Comparison of ENCODE assay signal across 9 cellular contexts in the genomic region with DNA sequence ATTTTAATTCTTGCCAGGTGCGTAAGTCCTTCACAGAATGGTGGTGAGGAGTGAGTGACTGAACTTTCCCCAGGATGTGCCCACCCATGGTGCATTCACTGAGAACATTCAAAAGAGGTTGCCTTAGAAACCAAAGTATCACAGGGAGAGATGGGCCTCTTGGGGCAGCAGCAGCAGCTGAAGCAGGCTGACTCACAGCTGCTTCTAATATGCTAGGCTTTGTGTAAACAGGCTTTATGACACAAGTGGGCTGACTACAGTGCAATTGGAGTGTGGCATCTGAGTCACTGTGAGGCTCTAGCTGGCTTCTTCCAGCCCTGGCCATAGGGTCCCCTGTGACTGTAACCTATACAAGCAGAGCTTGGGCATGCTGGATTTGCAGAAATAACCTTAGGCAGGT. TPM values are rescaled to one million over a fixed set of nuclear protein-coding genes. Genes with fewer than 3 reads are reported as not detected.
A peak's percentile ranks its signal among the peaks of the same experiment; 100 is the strongest.
DNase-seq lines count a peak whose midpoint lies in the region; ATAC-seq, FAIRE-seq and TF ChIP-seq lines count a peak whose summit lies in the region.
"Had no signal": no experiment of that assay in that cellular context is flagged by ENCODE, and none has a peak within 500 bp of the region (broad histone marks: within the 10 kb centered on the region; RNA-seq: fewer than 3 reads in every experiment).

No MANE protein-coding gene starts in this region.

- H3K27ac Mint-ChIP-seq in naive thymus-derived CD4-positive, alpha-beta T cell = no peak overlapping the region

- no peak for TF ChIP-seq EP300 in A549 (IDR thresholded peaks at IDR 0.05)
- no peak for TF ChIP-seq EP300 in upper lobe of left lung (IDR thresholded peaks at IDR 0.05)

- POLR2A ChIA-PET in A549 (lab: Yijun Ruan, JAX) = interaction anchor here (1.0 to 1.1 kb wide), 2 partner anchors 12 to 71 kb away, joined by 5 to 6 read pairs; a partner anchor contains a TSS
- POLR2A ChIA-PET in naive thymus-derived CD4-positive, alpha-beta T cell (lab: Charles Lee) = no interaction called here

- ATAC-seq in A549 = peak; percentile 99 to 100
- ATAC-seq in upper lobe of left lung (ENCODE audit: low FRiP score in 2 of 2) = peak; percentile 89 to 90
- no peak for ATAC-seq in naive thymus-derived CD4-positive, alpha-beta T cell

- H3K36me3 ChIP-seq in upper lobe of left lung = peaks cover 0 to 4% (median under 1%) of the 10 kb centered on the region in 4 donors
- H3K36me3 ChIP-seq in naive thymus-derived CD4-positive, alpha-beta T cell (ENCODE audit: control insufficient read depth in 2 of 3, insufficient read depth in 3 of 3, low read length in 3 of 3) = no peaks in the 10 kb centered on the region

- CTCF ChIA-PET in A549 (lab: Yijun Ruan, JAX) = interaction anchor here (1.5 kb wide), 1 partner anchor 50 kb away, joined by 4 read pairs; no protein-coding TSS in a partner anchor
- CTCF ChIA-PET in naive thymus-derived CD4-positive, alpha-beta T cell (lab: Charles Lee) = no interaction called here

- in situ Hi-C loops in astrocyte of the spinal cord (cut with HindIII; ENCODE audit: low sequenced_read_pairs) = no loop called here

- no peak overlapping the region for H3K4me3 ChIP-seq in A549
- no peak overlapping the region for H3K4me3 ChIP-seq in astrocyte of the spinal cord (ENCODE audit: low read depth, low read length)
- H3K4me3 ChIP-seq in upper lobe of left lung = no peak overlapping the region
- H3K4me3 ChIP-seq in naive thymus-derived CD4-positive, alpha-beta T cell (ENCODE audit: low read length) = no peak overlapping the region
- H3K4me3 ChIP-seq: ascending aorta had no signal

- H3K9me3 Mint-ChIP-seq in naive thymus-derived CD4-positive, alpha-beta T cell = no peaks in the 10 kb centered on the region

- H3K9me3 ChIP-seq in A549 (no peaks in the 10 kb centered on the region), upper lobe of left lung (no peaks in the 10 kb centered on the region)
- H3K9me3 ChIP-seq in naive thymus-derived CD4-positive, alpha-beta T cell (ENCODE audit: control insufficient read depth in 2 of 3, low read length in 3 of 3) = no peaks in the 10 kb centered on the region
- H3K9me3 ChIP-seq: ascending aorta had no signal

- H3K4me1 Mint-ChIP-seq in naive thymus-derived CD4-positive, alpha-beta T cell = peaks cover 0 to 7% (median 0%) of the 10 kb centered on the region in 7 donors

- TF ChIP-seq RAD21 in A549 (conservative IDR thresholded peaks at IDR 0.05 in 1 of 2, IDR thresholded peaks at IDR 0.05 in 1 of 2) = 0 out of 5 replicates have a peak, but pooled peaks of 1 of the 2 experiments have one; percentile 8

- TF ChIP-seq POLR2A in A549 (IDR thresholded peaks at IDR 0.05; ENCODE audit: low read length) (no peak), upper lobe of left lung (IDR thresholded peaks at IDR 0.05) (no peak)

- H3K27me3 ChIP-seq in upper lobe of left lung = no peaks in the 10 kb centered on the region
- H3K27me3 ChIP-seq in naive thymus-derived CD4-positive, alpha-beta T cell (ENCODE audit: control insufficient read depth in 2 of 2, insufficient read depth in 2 of 2, low read length in 2 of 2) = no peaks in the 10 kb centered on the region
- H3K27me3 ChIP-seq: ascending aorta had no signal

- H3K27ac ChIP-seq in A549 (peak overlapping the region; percentile 52 to 69; a peak in 5 of 6 replicates), upper lobe of left lung (no peak overlapping the region)
- H3K27ac ChIP-seq in naive thymus-derived CD4-positive, alpha-beta T cell (ENCODE audit: low read depth, low read length) = no peak overlapping the region
- H3K27ac ChIP-seq: ascending aorta had no signal

- peak overlapping the region; percentile 50 for H3K4me2 ChIP-seq in A549

- FAIRE-seq in A549 (lab: Jason Lieb, UNC) = no peak

- H3K36me3 Mint-ChIP-seq in naive thymus-derived CD4-positive, alpha-beta T cell = peaks cover 0 to 8% (median 0%) of the 10 kb centered on the region in 5 donors

- H3K4me3 Mint-ChIP-seq in naive thymus-derived CD4-positive, alpha-beta T cell = no peak overlapping the region

- peaks cover 22% of the 10 kb centered on the region for H3K4me1 ChIP-seq in A549
- H3K4me1 ChIP-seq in upper lobe of left lung = peaks cover 0 to 8% (median 2%) of the 10 kb centered on the region in 4 donors
- no peaks in the 10 kb centered on the region for H3K4me1 ChIP-seq in naive thymus-derived CD4-positive, alpha-beta T cell (ENCODE audit: control insufficient read depth in 2 of 2, insufficient read depth in 2 of 2, low read length in 2 of 2)
- H3K4me1 ChIP-seq: ascending aorta had no signal

- no peak for TF ChIP-seq CTCF in A549 (IDR thresholded peaks at IDR 0.05)
- TF ChIP-seq CTCF in astrocyte of the spinal cord (IDR thresholded peaks at IDR 0.05; ENCODE audit: low read depth, low read length) = peak; percentile 24
- TF ChIP-seq CTCF in upper lobe of left lung (IDR thresholded peaks at IDR 0.05) = no peak

- intact Hi-C loops in naive thymus-derived CD4-positive, alpha-beta T cell (cut with micrococcal nuclease) = no loop called here

- DNase-seq in A549 (ENCODE audit: low read depth in 1 of 2, low spot score in 1 of 2) = peak; percentile 78 to 86
- DNase-seq in H4 (ENCODE audit: low spot score) = peak; percentile 98
- peak; percentile 100 for DNase-seq in NCI-H345 (lab: John Stamatoyannopoulos, UW)
- peak; percentile 99 for DNase-seq in astrocyte of the spinal cord (ENCODE audit: low read depth, low spot score)
- peak; percentile 75 for DNase-seq in kidney glomerular epithelial cell (lab: John Stamatoyannopoulos, UW)
- DNase-seq in upper lobe of left lung = peak in 1 of 2 donors; percentile 75
- no peak for DNase-seq in naive thymus-derived CD4-positive, alpha-beta T cell
- DNase-seq in NOMO-1 treated with dmso at 0.1 percent for 144 hours (lab: John Stamatoyannopoulos, UW; ENCODE audit: unreplicated experiment) = no peak

- 18% methylated on average over 1 of the region's 1 CpG for WGBS in A549 (ENCODE audit: missing lambda C conversion rate)
- 93 to 100% methylated on average over 1 of the region's 1 CpG for WGBS in upper lobe of left lung, 2 donors

- peaks cover 0 to 3% (median 0%) of the 10 kb centered on the region in 5 donors for H3K27me3 Mint-ChIP-seq in naive thymus-derived CD4-positive, alpha-beta T cell

TF ChIP-seq in A549, 52 proteins besides CTCF, POLR2A, EP300 and RAD21 (continues in another document):
- TF ChIP-seq ZSCAN20 (CRISPR knock-in tag; IDR thresholded peaks at IDR 0.05) (no peak), CEBPB (IDR thresholded peaks at IDR 0.05) (peak; percentile 25 to 34; a peak in 1 of 4 replicates), FOSL2 (IDR thresholded peaks at IDR 0.05) (peak; percentile 48; the same call in 1 of the 2 replicates), FOSL2 (CRISPR knock-in tag; IDR thresholded peaks at IDR 0.05) (peak; percentile 88), MAFK (IDR thresholded peaks at IDR 0.05; ENCODE audit: partially characterized antibody) (no peak), RARB (CRISPR knock-in tag; IDR thresholded peaks at IDR 0.05) (no peak), RCOR1 (IDR thresholded peaks at IDR 0.05; ENCODE audit: low read depth, low read length) (no peak)
- TF ChIP-seq, protein P1, sequence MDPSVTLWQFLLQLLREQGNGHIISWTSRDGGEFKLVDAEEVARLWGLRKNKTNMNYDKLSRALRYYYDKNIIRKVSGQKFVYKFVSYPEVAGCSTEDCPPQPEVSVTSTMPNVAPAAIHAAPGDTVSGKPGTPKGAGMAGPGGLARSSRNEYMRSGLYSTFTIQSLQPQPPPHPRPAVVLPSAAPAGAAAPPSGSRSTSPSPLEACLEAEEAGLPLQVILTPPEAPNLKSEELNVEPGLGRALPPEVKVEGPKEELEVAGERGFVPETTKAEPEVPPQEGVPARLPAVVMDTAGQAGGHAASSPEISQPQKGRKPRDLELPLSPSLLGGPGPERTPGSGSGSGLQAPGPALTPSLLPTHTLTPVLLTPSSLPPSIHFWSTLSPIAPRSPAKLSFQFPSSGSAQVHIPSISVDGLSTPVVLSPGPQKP (IDR thresholded peaks at IDR 0.05; ENCODE audit: low read depth, low read length) = no peak

RNA-seq across cellular contexts. Expression of a gene that starts 12.6 kb away (rescaled TPM):
- polyA plus RNA-seq in A549 (2011; rRNA removed) (44.0 and 49.5 TPM in 2 replicates), A549 (2017; fragmentation: RNase III; extraction: RNeasy Plus Mini Kit Qiagen cat#74134 plus additional on column Dnase treatment) (14.8 to 18.9 TPM (median 15.9 TPM) in 3 replicates)
- polyA plus RNA-seq in A549 (2012; cell fraction: cytosol; rRNA removed) = 13.7 and 14.9 TPM in 2 replicates
- polyA plus RNA-seq in A549 (2012; cell fraction: nucleus; rRNA removed) = 5.1 and 6.7 TPM in 2 replicates
- polyA minus RNA-seq in A549 (2011; rRNA and poly(A)+ RNA removed) = 4.5 and 5.8 TPM in 2 replicates
- 28.9 and 52.9 TPM in 2 replicates for total RNA-seq in H4 (2014; rRNA removed; shearing (Covaris generic))
- total RNA-seq in upper lobe of left lung = 10 to 100 TPM in 4 of 6 donors, 1 to 10 TPM in 2; 3.1 to 33.1 (median 12.6) TPM
- total RNA-seq in naive thymus-derived CD4-positive, alpha-beta T cell = 10 to 100 TPM in 4 of 5 experiments, 1 to 10 TPM in 1; 9.1 to 26.7 (median 15.3) TPM
- polyA plus RNA-seq in naive thymus-derived CD4-positive, alpha-beta T cell = 10 to 100 TPM; 30.0 to 40.5 TPM

RNA-seq across cellular contexts. Expression of a gene that starts 12.8 kb away (rescaled TPM):
- 56.1 and 62.2 TPM in 2 replicates for polyA plus RNA-seq in A549 (2011; rRNA removed)
- 20.0 and 23.1 TPM in 2 replicates for polyA plus RNA-seq in A549 (2012; cell fraction: cytosol; rRNA removed)
- 28.9 and 32.4 TPM in 2 replicates for polyA plus RNA-seq in A549 (2012; cell fraction: nucleus; rRNA removed)
- polyA plus RNA-seq in A549 (2017; fragmentation: RNase III; extraction: RNeasy Plus Mini Kit Qiagen cat#74134 plus additional on column Dnase treatment) = 34.0 to 36.3 TPM (median 34.2 TPM) in 3 replicates
- polyA minus RNA-seq in A549 (2011; rRNA and poly(A)+ RNA removed) = 52.9 and 54.2 TPM in 2 replicates
- 67.4 and 71.9 TPM in 2 replicates for total RNA-seq in H4 (2014; rRNA removed; shearing (Covaris generic))
- 100 to 1,000 TPM in 2 of 6 donors, 10 to 100 TPM in 4; 69.9 to 395 (median 88.2) TPM for total RNA-seq in upper lobe of left lung
- total RNA-seq in naive thymus-derived CD4-positive, alpha-beta T cell = 100 to 1,000 TPM in 4 of 5 experiments, 10 to 100 TPM in 1; 66.6 to 208 (median 154) TPM
- 100 to 1,000 TPM in 1 of 2 donors, 10 to 100 TPM in 1; 67.3 to 139 TPM for polyA plus RNA-seq in naive thymus-derived CD4-positive, alpha-beta T cell

RNA-seq across cellular contexts. Expression of a gene that starts 53.8 kb away (rescaled TPM):
- 1.3 and 1.5 TPM in 2 replicates for polyA plus RNA-seq in A549 (2011; rRNA removed)
- 0.86 and 1.3 TPM in 2 replicates for polyA plus RNA-seq in A549 (2012; cell fraction: cytosol; rRNA removed)
- 0.66 and 1.1 TPM in 2 replicates for polyA plus RNA-seq in A549 (2012; cell fraction: nucleus; rRNA removed)
- 0.46 to 0.65 TPM (median 0.63 TPM) in 3 replicates for polyA plus RNA-seq in A549 (2017; fragmentation: RNase III; extraction: RNeasy Plus Mini Kit Qiagen cat#74134 plus additional on column Dnase treatment)
- polyA minus RNA-seq in A549 (2011; rRNA and poly(A)+ RNA removed) = 0.29 and 0.58 TPM in 2 replicates
- not detected in 2 replicates for total RNA-seq in H4 (2014; rRNA removed; shearing (Covaris generic))
- 1 to 10 TPM in 2 of 6 donors, under 1 TPM in 2, not detected in 2; 0.11 to 1.5 (median 0.66) TPM for total RNA-seq in upper lobe of left lung
- total RNA-seq in naive thymus-derived CD4-positive, alpha-beta T cell = not detected
- not detected for polyA plus RNA-seq in naive thymus-derived CD4-positive, alpha-beta T cell
- total RNA-seq: ascending aorta had no signal

Comparison
In these comparisons a context has a peak if more than half of its experiments do, and no peak if none do; other contexts are left out.
1. DNase-seq: peak in A549 (2 of 2), H4 (single experiment), NCI-H345 (single experiment), astrocyte of the spinal cord (single experiment) and kidney glomerular epithelial cell (single experiment); none in naive thymus-derived CD4-positive, alpha-beta T cell (0 of 9) and NOMO-1 treated with dmso at 0.1 percent for 144 hours (single experiment).
2. H3K27ac ChIP-seq: peak in A549 (2 of 2); none in upper lobe of left lung (0 of 4) and naive thymus-derived CD4-positive, alpha-beta T cell (single experiment).